19 cellular contexts compared by ENCODE assay signal in genomic region chr18:64403784-64404498, GRCh38.
DNase-seq lines count a peak whose midpoint lies in the region; ATAC-seq and TF ChIP-seq lines count a peak whose summit lies in the region.
"Had no signal": no experiment of that assay in that cellular context is flagged by ENCODE, and none has a peak within 500 bp of the region (broad histone marks: within the 10 kb centered on the region; RNA-seq: fewer than 3 reads in every experiment).

No MANE protein-coding gene starts in this region.

- no peaks in the 10 kb centered on the region for H3K9me3 ChIP-seq in tibial artery
- H3K9me3 ChIP-seq: left ventricle myocardium inferior, Peyer's patch had no signal

- POLR2A ChIA-PET in HEK293T (lab: Yijun Ruan, JAX), result no interaction called here

- peak; percentile 14 for DNase-seq in GM12865 (ENCODE audit: low read depth)
- peak; percentile 2 for DNase-seq in astrocyte of the spinal cord (ENCODE audit: low read depth, low spot score)
- DNase-seq in NCI-H524 treated with DMSO at 0.1 percent for 48 hours (lab: John Stamatoyannopoulos, UW), result no peak
- no peak for DNase-seq in tibial artery
- no peak for DNase-seq in GM19238 (ENCODE audit: insufficient read length, low spot score)
- DNase-seq in HEK293T (ENCODE audit: extremely low spot score), result no peak
- DNase-seq: activated CD4-positive, alpha-beta T cell treated with anti-CD3 and anti-CD28 coated beads, Interleukin-2, amount 50 U/mL, for 4 hours; activated naive CD4-positive, alpha-beta T cell treated with Interleukin-2 at 50 U/mL for 16 hours; anterior cingulate cortex; C1 segment of cervical spinal cord; endodermal cell; KBM-7; left ventricle myocardium inferior; NCI-H526 treated with DMSO at 0.1 percent for 48 hours; nucleus accumbens; Peyer's patch; retina had no signal

- H3K27ac ChIP-seq in tibial artery, result no peak overlapping the region
- H3K27ac ChIP-seq: left ventricle myocardium inferior, Peyer's patch had no signal

- no peaks in the 10 kb centered on the region for H3K36me3 ChIP-seq in tibial artery
- H3K36me3 ChIP-seq: left ventricle myocardium inferior, Peyer's patch had no signal

- CTCF ChIA-PET in HEK293T (lab: Yijun Ruan, JAX), result no interaction called here

- in situ Hi-C loops in astrocyte of the spinal cord (cut with HindIII; ENCODE audit: low sequenced_read_pairs), result no loop called here

- TF ChIP-seq CTCF in GM12865 (IDR thresholded peaks at IDR 0.05; ENCODE audit: insufficient read depth, low read depth, low read length, missing control alignments) (no peak), astrocyte of the spinal cord (IDR thresholded peaks at IDR 0.05; ENCODE audit: low read depth, low read length) (no peak), tibial artery (IDR thresholded peaks at IDR 0.05) (no peak)

- peak; percentile 72 for ATAC-seq in GM21360 (IDR thresholded peaks at IDR 0.05; ENCODE audit: unreplicated experiment)
- ATAC-seq in HG03520 (IDR thresholded peaks at IDR 0.05; ENCODE audit: unreplicated experiment), result peak; percentile 61

- H3K4me1 ChIP-seq in tibial artery, result no peaks in the 10 kb centered on the region
- H3K4me1 ChIP-seq: left ventricle myocardium inferior, Peyer's patch had no signal

- H3K4me3 ChIP-seq in GM12865 (ENCODE audit: low read depth, low read length), result no peak overlapping the region
- H3K4me3 ChIP-seq in astrocyte of the spinal cord (ENCODE audit: low read depth, low read length), result no peak overlapping the region
- H3K4me3 ChIP-seq in tibial artery, result no peak overlapping the region
- H3K4me3 ChIP-seq: left ventricle myocardium inferior, Peyer's patch had no signal

- H3K27me3 ChIP-seq in tibial artery, result no peaks in the 10 kb centered on the region
- H3K27me3 ChIP-seq: Peyer's patch had no signal

- intact Hi-C loops in tibial artery (cut with DNase I; ENCODE audit: low total_unique reads), result no loop called here

TF ChIP-seq in HEK293T, 16 proteins besides CTCF, POLR2A, EP300 and RAD21:
- no peak for TF ChIP-seq HDGF (IDR thresholded peaks at IDR 0.05; ENCODE audit: borderline replicate concordance)
- TF ChIP-seq PKNOX1 (IDR thresholded peaks at IDR 0.05), result no peak
- TF ChIP-seq FOXA1 (IDR thresholded peaks at IDR 0.05), result no peak
- no peak for TF ChIP-seq SP1 (IDR thresholded peaks at IDR 0.05)
- no peak for TF ChIP-seq SUZ12 (IDR thresholded peaks at IDR 0.05)
- no peak for TF ChIP-seq FOXK2 (IDR thresholded peaks at IDR 0.05)
- TF ChIP-seq CTBP1 (IDR thresholded peaks at IDR 0.05; ENCODE audit: borderline replicate concordance), result no peak
- no peak for TF ChIP-seq FOXM1 (IDR thresholded peaks at IDR 0.05; ENCODE audit: borderline replicate concordance)
- no peak for TF ChIP-seq TARDBP (IDR thresholded peaks at IDR 0.05)
- no peak for TF ChIP-seq ELF4 (IDR thresholded peaks at IDR 0.05)
- TF ChIP-seq L3MBTL2 (conservative IDR thresholded peaks at IDR 0.05), result no peak
- no peak for TF ChIP-seq BHLHE40 (IDR thresholded peaks at IDR 0.05; ENCODE audit: borderline replicate concordance)
- TF ChIP-seq ZNF384 (IDR thresholded peaks at IDR 0.05), result no peak

Comparison
In these comparisons a context has a peak if more than half of its experiments do, and no peak if none do; other contexts are left out.
1. DNase-seq: peak in GM12865 (single experiment) and astrocyte of the spinal cord (single experiment); none in NCI-H524 treated with DMSO at 0.1 percent for 48 hours (single experiment), tibial artery (0 of 2), GM19238 (single experiment) and HEK293T (single experiment).